ENCODE assay signal across 1 cellular context in the genomic region with DNA sequence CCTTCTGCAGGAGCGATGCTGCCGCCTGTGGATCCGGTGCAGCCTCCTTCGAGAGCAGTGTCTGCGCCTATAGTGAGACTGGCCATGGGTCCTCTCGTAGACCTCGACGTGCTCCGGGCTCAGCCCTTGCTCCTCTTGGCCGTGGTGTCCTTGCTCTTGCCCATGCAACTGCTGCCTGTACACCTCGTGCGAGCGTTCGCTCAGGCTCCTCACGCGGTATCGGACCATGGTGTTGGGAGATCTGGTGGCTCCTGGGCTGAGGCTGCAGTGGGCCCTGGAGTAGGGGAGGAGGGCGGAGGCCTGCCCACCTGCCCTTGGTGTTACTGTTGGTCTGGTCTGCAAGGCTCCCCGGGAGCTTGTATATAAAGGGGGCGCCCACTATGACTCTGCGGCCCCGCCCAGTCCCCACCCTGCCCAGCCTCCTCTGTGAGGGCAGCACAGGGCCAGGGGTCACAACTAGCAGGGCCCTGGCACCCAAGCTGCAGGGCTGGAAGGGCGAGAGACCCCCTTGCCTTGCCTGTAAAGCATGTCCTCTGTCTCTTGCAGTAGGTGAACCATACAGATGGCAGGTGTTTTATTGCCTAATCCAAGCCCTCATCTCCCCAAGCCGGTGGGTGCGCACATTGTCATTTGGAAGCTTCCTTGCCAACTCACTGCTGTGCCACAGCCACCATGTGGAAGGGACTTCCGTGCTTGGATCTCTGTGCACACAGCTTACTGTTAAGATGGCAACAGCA.
TF ChIP-seq lines count a peak whose summit lies in the region.

Gene PRM2, minus strand, starts transcription at position 338 of the 737 bp plus-strand sequence. Its CDS starts 110 bp downstream, at position 228.

TF ChIP-seq in HepG2, 621 proteins besides CTCF, POLR2A, EP300 and RAD21 (continued from another document and continues in another):
- no peak for TF ChIP-seq PAXIP1 (CRISPR knock-in tag; conservative IDR thresholded peaks at IDR 0.05)
- no peak for TF ChIP-seq TERF1 (CRISPR knock-in tag; IDR thresholded peaks at IDR 0.05)
- no peak for TF ChIP-seq MYPOP (CRISPR knock-in tag; IDR thresholded peaks at IDR 0.05)
- peak; percentile 37 for TF ChIP-seq AGO1 (IDR thresholded peaks at IDR 0.05; ENCODE audit: low read depth, low read length, poor library complexity, severe bottlenecking)
- TF ChIP-seq REPIN1 (CRISPR knock-in tag; IDR thresholded peaks at IDR 0.05; ENCODE audit: borderline replicate concordance, low read depth) = no peak
- no peak for TF ChIP-seq ZNF260 (CRISPR knock-in tag; IDR thresholded peaks at IDR 0.05; ENCODE audit: borderline replicate concordance, low read depth)
- TF ChIP-seq AKNA (CRISPR knock-in tag; IDR thresholded peaks at IDR 0.05; ENCODE audit: borderline replicate concordance) = no peak
- TF ChIP-seq PITX1 (CRISPR knock-in tag; IDR thresholded peaks at IDR 0.05) = 0 out of 2 replicates have a peak, but pooled peaks have one; percentile 39
- no peak for TF ChIP-seq NR1H2 (CRISPR knock-in tag; IDR thresholded peaks at IDR 0.05; ENCODE audit: borderline replicate concordance, low read depth)
- TF ChIP-seq, protein P1, sequence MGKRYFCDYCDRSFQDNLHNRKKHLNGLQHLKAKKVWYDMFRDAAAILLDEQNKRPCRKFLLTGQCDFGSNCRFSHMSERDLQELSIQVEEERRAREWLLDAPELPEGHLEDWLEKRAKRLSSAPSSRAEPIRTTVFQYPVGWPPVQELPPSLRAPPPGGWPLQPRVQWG (CRISPR knock-in tag; IDR thresholded peaks at IDR 0.05; ENCODE audit: borderline replicate concordance, low read depth) = no peak
- TF ChIP-seq NFE2L1 (CRISPR knock-in tag; IDR thresholded peaks at IDR 0.05; ENCODE audit: borderline replicate concordance) = no peak
- no peak for TF ChIP-seq ZNF563 (CRISPR knock-in tag; IDR thresholded peaks at IDR 0.05)
- peak; percentile 20; the same call in 1 of the 2 replicates for TF ChIP-seq GABPB1 (CRISPR knock-in tag; IDR thresholded peaks at IDR 0.05)
- TF ChIP-seq RAD51 (IDR thresholded peaks at IDR 0.05; ENCODE audit: borderline replicate concordance) = no peak
- TF ChIP-seq RXRA (CRISPR knock-in tag; IDR thresholded peaks at IDR 0.05) = 0 out of 2 replicates have a peak, but pooled peaks have one; percentile 25
- TF ChIP-seq RELA (CRISPR knock-in tag; IDR thresholded peaks at IDR 0.05) = no peak; the same call in 1 of the 2 replicates
- no peak for TF ChIP-seq NR3C1 (CRISPR knock-in tag; IDR thresholded peaks at IDR 0.05)
- TF ChIP-seq ZNF232 (CRISPR knock-in tag; IDR thresholded peaks at IDR 0.05; ENCODE audit: borderline replicate concordance) = no peak
- TF ChIP-seq ZBTB33 (CRISPR knock-in tag; IDR thresholded peaks at IDR 0.05) = 0 out of 2 replicates have a peak, but pooled peaks have one; percentile 22
- TF ChIP-seq ZNF710 (CRISPR knock-in tag; IDR thresholded peaks at IDR 0.05; ENCODE audit: borderline replicate concordance) = no peak
- no peak for TF ChIP-seq SIX4 (CRISPR knock-in tag; IDR thresholded peaks at IDR 0.05)
- TF ChIP-seq RBFOX2 (IDR thresholded peaks at IDR 0.05; ENCODE audit: low read depth, low read length) = no peak
- no peak for TF ChIP-seq MIER3 (CRISPR knock-in tag; IDR thresholded peaks at IDR 0.05; ENCODE audit: borderline replicate concordance)
- no peak for TF ChIP-seq CHD2 (IDR thresholded peaks at IDR 0.05; ENCODE audit: low read depth, low read length)
- TF ChIP-seq, protein P2, sequence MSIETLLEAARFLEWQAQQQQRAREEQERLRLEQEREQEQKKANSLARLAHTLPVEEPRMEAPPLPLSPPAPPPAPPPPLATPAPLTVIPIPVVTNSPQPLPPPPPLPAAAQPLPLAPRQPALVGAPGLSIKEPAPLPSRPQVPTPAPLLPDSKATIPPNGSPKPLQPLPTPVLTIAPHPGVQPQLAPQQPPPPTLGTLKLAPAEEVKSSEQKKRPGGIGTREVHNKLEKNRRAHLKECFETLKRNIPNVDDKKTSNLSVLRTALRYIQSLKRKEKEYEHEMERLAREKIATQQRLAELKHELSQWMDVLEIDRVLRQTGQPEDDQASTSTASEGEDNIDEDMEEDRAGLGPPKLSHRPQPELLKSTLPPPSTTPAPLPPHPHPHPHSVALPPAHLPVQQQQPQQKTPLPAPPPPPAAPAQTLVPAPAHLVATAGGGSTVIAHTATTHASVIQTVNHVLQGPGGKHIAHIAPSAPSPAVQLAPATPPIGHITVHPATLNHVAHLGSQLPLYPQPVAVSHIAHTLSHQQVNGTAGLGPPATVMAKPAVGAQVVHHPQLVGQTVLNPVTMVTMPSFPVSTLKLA (IDR thresholded peaks at IDR 0.05) = no peak
- no peak for TF ChIP-seq ZNF569 (CRISPR knock-in tag; IDR thresholded peaks at IDR 0.05; ENCODE audit: borderline replicate concordance)
- TF ChIP-seq FOSL1 (CRISPR knock-in tag; IDR thresholded peaks at IDR 0.05; ENCODE audit: borderline replicate concordance) = no peak
- TF ChIP-seq HMGA1 (CRISPR knock-in tag; conservative IDR thresholded peaks at IDR 0.05) = no peak
- TF ChIP-seq ZBTB4 (CRISPR knock-in tag; IDR thresholded peaks at IDR 0.05; ENCODE audit: borderline replicate concordance) = no peak
- no peak for TF ChIP-seq KLF13 (CRISPR knock-in tag; IDR thresholded peaks at IDR 0.05)
- no peak for TF ChIP-seq ZMYM3 (CRISPR knock-in tag; IDR thresholded peaks at IDR 0.05)
